8 cellular contexts compared by ENCODE assay signal in genomic region chr1:55214214-55214902, GRCh38. TPM values are rescaled to one million over a fixed set of nuclear protein-coding genes. Genes with fewer than 3 reads are reported as not detected.
A peak's percentile ranks its signal among the peaks of the same experiment; 100 is the strongest.
DNase-seq lines count a peak whose midpoint lies in the region; ATAC-seq and TF ChIP-seq lines count a peak whose summit lies in the region.

No MANE protein-coding gene starts in this region.

- peak overlapping the region; percentile 91 for H3K27ac Mint-ChIP-seq in activated naive CD4-positive, alpha-beta T cell treated with anti-CD3 and anti-CD28 coated beads, Interleukin-2, amount 10 ng/mL, durations not matched to agents 7 days and 5 days

- H3K4me1 Mint-ChIP-seq in activated naive CD4-positive, alpha-beta T cell treated with anti-CD3 and anti-CD28 coated beads, Interleukin-2, amount 10 ng/mL, durations not matched to agents 7 days and 5 days: peaks cover 76% of the 10 kb centered on the region

- 0 to 1% (median 1%) methylated on average over 29 to 40 of the region's 40 CpGs for WGBS in ovary, 3 donors

- intact Hi-C loops in Right ventricle myocardium superior (cut with DNase I) (loop anchor here (10.0 kb wide), 1 partner anchor 60 kb away; no protein-coding TSS in a partner anchor), ovary (cut with DNase I) (loop anchor here in 2 of 4 donors (10.0 kb wide), 1 partner anchor 70 kb away; no protein-coding TSS in a partner anchor)

- ATAC-seq in HG03045 (IDR thresholded peaks at IDR 0.05; ENCODE audit: unreplicated experiment) (peak; percentile 27), Right ventricle myocardium superior (ENCODE audit: poor library complexity) (peak; percentile 7)

- peaks cover 7% of the 10 kb centered on the region for H3K36me3 Mint-ChIP-seq in activated naive CD4-positive, alpha-beta T cell treated with anti-CD3 and anti-CD28 coated beads, Interleukin-2, amount 10 ng/mL, durations not matched to agents 7 days and 5 days

- no peak for TF ChIP-seq POLR2A in ovary (IDR thresholded peaks at IDR 0.05)

- DNase-seq in activated gamma-delta T cell treated with Interleukin-2 at 50 U/mL for 16 hours (peak; percentile 26), activated gamma-delta T cell (lab: John Stamatoyannopoulos, UW) (no peak), Right ventricle myocardium superior (peak; percentile 57), ovary (peak; percentile 47 to 66 (median 60)), SW 1271 (lab: John Stamatoyannopoulos, UW) (no peak)
- peak; percentile 63 for DNase-seq in activated naive CD4-positive, alpha-beta T cell treated with anti-CD3 and anti-CD28 coated beads, Interleukin-2, amount 10 ng/mL, durations not matched to agents 7 days and 5 days

- TF ChIP-seq CTCF in OCI-LY3 (IDR thresholded peaks at IDR 0.05; ENCODE audit: low read depth, low read length): no peak
- no peak for TF ChIP-seq CTCF in ovary (IDR thresholded peaks at IDR 0.05)

- H3K27me3 Mint-ChIP-seq in activated naive CD4-positive, alpha-beta T cell treated with anti-CD3 and anti-CD28 coated beads, Interleukin-2, amount 10 ng/mL, durations not matched to agents 7 days and 5 days: no peaks in the 10 kb centered on the region

- H3K27me3 ChIP-seq in OCI-LY3 (ENCODE audit: low read depth, low read length): no peaks in the 10 kb centered on the region
- H3K27me3 ChIP-seq in ovary: no peaks in the 10 kb centered on the region

- H3K9me3 ChIP-seq in OCI-LY3 (ENCODE audit: insufficient read depth, low read length): no peaks in the 10 kb centered on the region
- H3K9me3 ChIP-seq in ovary: no peaks in the 10 kb centered on the region

- peaks cover 66% of the 10 kb centered on the region for H3K79me2 ChIP-seq in OCI-LY3 (ENCODE audit: low read length)

- H2AFZ ChIP-seq in OCI-LY3 (ENCODE audit: low read depth, low read length): 0 out of 2 replicates have a peak overlapping the region, but pooled peaks have one; percentile 10

- H4K20me1 ChIP-seq in OCI-LY3 (ENCODE audit: insufficient read depth, low read length): peaks cover 32% of the 10 kb centered on the region

- H3K4me1 ChIP-seq in OCI-LY3 (ENCODE audit: low read length) (peaks cover 47% of the 10 kb centered on the region), ovary (ENCODE audit: insufficient read depth) (peaks cover 7% of the 10 kb centered on the region)

- H3K36me3 ChIP-seq in OCI-LY3 (replicated peaks; ENCODE audit: low read depth, low read length) (no peaks in the 10 kb centered on the region), ovary (no peaks in the 10 kb centered on the region)

- CTCF ChIA-PET in activated naive CD4-positive, alpha-beta T cell treated with anti-CD3 and anti-CD28 coated beads, Interleukin-2, amount 10 ng/mL, durations not matched to agents 7 days and 5 days (lab: Charles Lee): interaction anchor here (1.0 to 1.7 kb wide), 2 partner anchors 51 to 71 kb away, joined by 3 to 4 read pairs; no protein-coding TSS in a partner anchor

- peak overlapping the region; percentile 93 for H3K4me2 ChIP-seq in OCI-LY3 (ENCODE audit: low read length)

- H3K4me3 ChIP-seq in OCI-LY3 (ENCODE audit: low read length) (peak overlapping the region; percentile 99), ovary (peak overlapping the region; percentile 90)

- H3K9me3 Mint-ChIP-seq in activated naive CD4-positive, alpha-beta T cell treated with anti-CD3 and anti-CD28 coated beads, Interleukin-2, amount 10 ng/mL, durations not matched to agents 7 days and 5 days: no peaks in the 10 kb centered on the region

- H3K4me3 Mint-ChIP-seq in activated naive CD4-positive, alpha-beta T cell treated with anti-CD3 and anti-CD28 coated beads, Interleukin-2, amount 10 ng/mL, durations not matched to agents 7 days and 5 days: peak overlapping the region; percentile 89

- H3K9ac ChIP-seq in OCI-LY3 (ENCODE audit: low read length): peak overlapping the region; percentile 96

- H3K27ac ChIP-seq in OCI-LY3 (ENCODE audit: low read length) (peak overlapping the region; percentile 60), ovary (peak overlapping the region; percentile 95 to 97)

- no peak for TF ChIP-seq EP300 in ovary (IDR thresholded peaks at IDR 0.05)

RNA-seq across cellular contexts. Expression of gene USP24, which starts 0.8 kb away (rescaled TPM):
- total RNA-seq in Right ventricle myocardium superior (32.9 TPM), ovary (10 to 100 TPM; 29.8 to 51.4 (median 42.5) TPM)
- polyA plus RNA-seq in ovary: 10 to 100 TPM; 11.5 to 22.3 TPM

Comparison
In these comparisons a context has a peak if more than half of its experiments do, and no peak if none do; other contexts are left out.
1. DNase-seq: peak in activated gamma-delta T cell treated with Interleukin-2 at 50 U/mL for 16 hours (single experiment), activated naive CD4-positive, alpha-beta T cell treated with anti-CD3 and anti-CD28 coated beads, Interleukin-2, amount 10 ng/mL, durations not matched to agents 7 days and 5 days (single experiment), Right ventricle myocardium superior (single experiment) and ovary (5 of 5); none in activated gamma-delta T cell (single experiment) and SW 1271 (0 of 2).